Comparison of ENCODE assay signal across 13 cellular contexts in the genomic region with DNA sequence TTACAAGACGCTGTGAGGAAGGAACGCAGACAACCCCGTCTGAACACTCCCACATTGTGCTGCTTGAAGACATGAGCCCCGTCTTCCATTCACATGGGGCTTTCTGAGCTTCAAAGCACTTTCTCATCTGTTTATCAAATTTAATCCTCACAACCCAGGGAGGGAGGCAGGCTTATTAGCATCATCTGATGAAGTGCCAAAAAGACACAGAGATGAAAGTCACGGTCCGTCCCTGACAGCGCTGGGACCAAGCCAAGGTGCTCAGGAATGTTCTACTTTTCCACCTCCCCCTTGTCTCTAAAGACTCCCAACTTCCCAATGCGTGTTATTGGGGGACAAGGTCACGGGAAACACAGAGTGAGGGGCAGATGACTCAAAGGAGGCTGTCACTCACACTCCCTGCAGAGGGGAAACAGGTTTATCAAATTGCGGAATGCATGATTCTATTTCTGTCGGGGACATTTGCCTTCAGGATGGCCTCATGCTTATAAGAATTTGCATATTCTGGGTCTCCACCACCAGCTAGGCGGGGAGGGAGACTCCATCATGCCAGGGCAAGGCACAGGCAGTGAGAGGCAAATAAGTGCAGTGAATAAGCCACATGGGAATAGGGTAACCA. TPM values are rescaled to one million over a fixed set of nuclear protein-coding genes. Genes with fewer than 3 reads are reported as not detected.
DNase-seq lines count a peak whose midpoint lies in the region; ATAC-seq and TF ChIP-seq lines count a peak whose summit lies in the region.
"Had no signal": no experiment of that assay in that cellular context is flagged by ENCODE, and none has a peak within 500 bp of the region (broad histone marks: within the 10 kb centered on the region; RNA-seq: fewer than 3 reads in every experiment).

No MANE protein-coding gene starts in this region.

- 30 to 36% methylated on average over 12 of the region's 12 CpGs for WGBS in lower leg skin, 2 donors

- no peaks in the 10 kb centered on the region; the same call in 1 of the 2 replicates for H3K27me3 Mint-ChIP-seq in HFFc6 (ENCODE audit: insufficient read depth)

- H3K27me3 ChIP-seq in foreskin keratinocyte (no peaks in the 10 kb centered on the region), upper lobe of right lung (no peaks in the 10 kb centered on the region)

- no peaks in the 10 kb centered on the region for H3K36me3 ChIP-seq in upper lobe of right lung

- ATAC-seq in GM21528 (IDR thresholded peaks at IDR 0.05; ENCODE audit: low FRiP score, unreplicated experiment) (peak; percentile 62), foreskin keratinocyte (peak; percentile 23), upper lobe of right lung (no peak), GM19467 (IDR thresholded peaks at IDR 0.05; ENCODE audit: unreplicated experiment) (no peak)

- DNase-seq in EH (ENCODE audit: low read depth) (peak; percentile 49), M059J (ENCODE audit: low read depth) (peak; percentile 21), foreskin keratinocyte (no peak), lower leg skin (ENCODE audit: low spot score in 2 of 2) (no peak), HFFc6 (no peak), upper lobe of right lung (no peak)
- DNase-seq: activated gamma-delta T cell treated with Interleukin-2 at 50 U/mL for 16 hours; GF-D8; NCI-H510A; stimulated activated CD4-positive, alpha-beta T cell treated with anti-CD3 and anti-CD28 coated beads, Interleukin-4, amount 100 ng/mL, for 24 hours had no signal

- H3K4me1 ChIP-seq in foreskin keratinocyte: no peaks in the 10 kb centered on the region
- no peaks in the 10 kb centered on the region for H3K4me1 ChIP-seq in upper lobe of right lung

- no peak overlapping the region for H3K4me3 ChIP-seq in lower leg skin (ENCODE audit: low read depth, poor library complexity, severe bottlenecking)
- H3K4me3 ChIP-seq in upper lobe of right lung: no peak overlapping the region
- H3K4me3 ChIP-seq: SK-N-MC had no signal

- no peaks in the 10 kb centered on the region for H3K9me3 Mint-ChIP-seq in HFFc6

- intact Hi-C loops in lower leg skin (cut with DNase I; ENCODE audit: low total_unique reads) (loop anchor here (2.0 to 10.0 kb wide), 3 partner anchors 49 to 258 kb away; no protein-coding TSS in a partner anchor), upper lobe of right lung (cut with DNase I) (no loop called here)

- TF ChIP-seq POLR2A in lower leg skin (IDR thresholded peaks at IDR 0.05): no peak

- peaks cover 19% of the 10 kb centered on the region for H3K36me3 Mint-ChIP-seq in HFFc6 (ENCODE audit: low read depth)

- no peak overlapping the region for H3K27ac ChIP-seq in foreskin keratinocyte
- no peak overlapping the region for H3K27ac ChIP-seq in upper lobe of right lung
- H3K27ac ChIP-seq: SK-N-MC had no signal

- peaks cover 32% of the 10 kb centered on the region for H3K4me1 Mint-ChIP-seq in HFFc6 (ENCODE audit: low read depth)

- TF ChIP-seq CTCF in foreskin keratinocyte (conservative IDR thresholded peaks at IDR 0.05) (no peak), lower leg skin (IDR thresholded peaks at IDR 0.05) (no peak), HFFc6 (IDR thresholded peaks at IDR 0.05) (no peak), upper lobe of right lung (IDR thresholded peaks at IDR 0.05) (no peak)

- no peak overlapping the region for H3K4me3 Mint-ChIP-seq in HFFc6

- H3K9me3 ChIP-seq in upper lobe of right lung: no peaks in the 10 kb centered on the region

- H3K27ac Mint-ChIP-seq in HFFc6: no peak overlapping the region

RNA-seq across cellular contexts. Expression of gene XYLT1, which starts 10.7 kb away (rescaled TPM):
- 6.3 and 10.3 TPM in 2 replicates for total RNA-seq in M059J (2014; rRNA removed; shearing (Covaris generic))
- total RNA-seq in foreskin keratinocyte (11.5 and 21.9 TPM in 2 replicates), lower leg skin (10 to 100 TPM; 17.2 to 20.3 (median 19.7) TPM), upper lobe of right lung (12.1 TPM)
- 2.4 and 3.2 TPM in 2 replicates for polyA plus RNA-seq in foreskin keratinocyte
- total RNA-seq in HFFc6 (2021; fragmentation: NEBNext Ultra II Directional; extraction: Animal tissue kit (Norgen Biotek cat#: 25700)): 10 to 100 TPM; 22.0 to 51.1 (median 27.5) TPM

Comparison
In these comparisons a context has a peak if more than half of its experiments do, and no peak if none do; other contexts are left out.
1. DNase-seq: peak in EH (single experiment) and M059J (single experiment); none in foreskin keratinocyte (0 of 2), lower leg skin (0 of 2), HFFc6 (single experiment) and upper lobe of right lung (single experiment).
2. ATAC-seq: peak in GM21528 (single experiment) and foreskin keratinocyte (single experiment); none in upper lobe of right lung (single experiment) and GM19467 (single experiment).